Comparison of ENCODE assay signal across 9 cellular contexts in the genomic region with DNA sequence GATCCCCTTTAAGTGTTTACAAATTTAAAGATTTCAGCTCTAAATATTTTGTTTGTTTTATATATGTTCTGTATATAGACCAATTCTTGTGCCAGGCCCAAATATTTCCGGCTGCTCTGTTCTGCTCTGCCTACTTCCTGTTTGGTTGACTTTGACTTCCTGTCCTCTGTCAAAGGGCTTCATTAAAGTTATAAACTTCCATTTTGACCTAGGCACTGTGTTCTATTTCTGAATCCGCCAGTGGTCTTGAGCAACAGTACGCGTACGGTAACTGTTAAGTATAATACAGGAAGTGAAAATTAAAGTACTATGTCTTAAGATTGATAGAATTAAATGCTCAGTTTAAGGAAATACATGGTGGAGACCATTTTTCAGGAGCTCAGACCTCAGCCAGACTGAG. TPM values are rescaled to one million over a fixed set of nuclear protein-coding genes. Genes with fewer than 3 reads are reported as not detected.
A peak's percentile ranks its signal among the peaks of the same experiment; 100 is the strongest.
DNase-seq lines count a peak whose midpoint lies in the region; ATAC-seq and TF ChIP-seq lines count a peak whose summit lies in the region.
"Had no signal": no experiment of that assay in that cellular context is flagged by ENCODE, and none has a peak within 500 bp of the region (broad histone marks: within the 10 kb centered on the region; RNA-seq: fewer than 3 reads in every experiment).

No MANE protein-coding gene starts in this region.

- H3K27me3 ChIP-seq in A673 (replicated peaks; ENCODE audit: insufficient read depth, low read depth, low read length, poor library complexity), result no peaks in the 10 kb centered on the region
- H3K27me3 ChIP-seq in heart left ventricle, result no peaks in the 10 kb centered on the region

- peak; percentile 48 for ATAC-seq in GM19452 (IDR thresholded peaks at IDR 0.05; ENCODE audit: unreplicated experiment)
- peak in 3 of 4 donors; percentile 60 to 79 (median 77) for ATAC-seq in heart left ventricle
- no peak for ATAC-seq in GM21367 (IDR thresholded peaks at IDR 0.05; ENCODE audit: unreplicated experiment)
- ATAC-seq in HG03039 (IDR thresholded peaks at IDR 0.05; ENCODE audit: unreplicated experiment), result no peak

- CTCF ChIA-PET in A673 (lab: Charles Lee), result no interaction called here

- H3K9me3 ChIP-seq in A673 (ENCODE audit: low read depth, low read length, poor library complexity, severe bottlenecking), result no peaks in the 10 kb centered on the region
- H3K9me3 ChIP-seq in heart left ventricle, result peaks cover 0 to 10% (median 0%) of the 10 kb centered on the region in 12 donors

- H3K4me3 ChIP-seq in A673 (ENCODE audit: low read depth, low read length, poor library complexity, severe bottlenecking) (no peak overlapping the region), heart left ventricle (no peak overlapping the region)

- no TSS peak for BruUV-seq in A673 (replicated peaks; lab: Mats Ljungman, UMichigan)

- H3K4me1 ChIP-seq in A673 (ENCODE audit: insufficient read depth, low read length, poor library complexity, severe bottlenecking), result peaks cover 5% of the 10 kb centered on the region
- peaks cover 0 to 18% (median 0%) of the 10 kb centered on the region in 12 donors for H3K4me1 ChIP-seq in heart left ventricle

- DNase-seq in A673 (ENCODE audit: low spot score) (peak; percentile 73), UCSD-AML1 (lab: John Stamatoyannopoulos, UW; ENCODE audit: unreplicated experiment) (peak; percentile 33), heart left ventricle (peak in 1 of 5 donors; percentile 39), SW 1271 (lab: John Stamatoyannopoulos, UW) (no peak), SHP77 treated with DMSO at 0.1 percent for 48 hours (lab: John Stamatoyannopoulos, UW) (no peak)

- TF ChIP-seq CTCF in A673 (conservative IDR thresholded peaks at IDR 0.05; ENCODE audit: low read depth, low read length) (no peak), heart left ventricle (IDR thresholded peaks at IDR 0.05) (no peak)

- H3K27ac ChIP-seq in A673 (ENCODE audit: low read depth, low read length, poor library complexity, severe bottlenecking) (no peak overlapping the region), heart left ventricle (peak overlapping the region in 1 of 12 donors; percentile 75)
- H3K27ac ChIP-seq: VCaP had no signal

- TF ChIP-seq POLR2A in heart left ventricle (IDR thresholded peaks at IDR 0.05), result no peak

- intact Hi-C loops in A673 (cut with micrococcal nuclease; ENCODE audit: unreplicated experiment) (no loop called here), heart left ventricle (cut with DNase I) (no loop called here)

- POLR2A ChIA-PET in A673 (lab: Charles Lee; ENCODE audit: low non-redundant PET), result no interaction called here

- H3K36me3 ChIP-seq in A673 (ENCODE audit: insufficient read depth, low read length, poor library complexity, severe bottlenecking) (no peaks in the 10 kb centered on the region), heart left ventricle (no peaks in the 10 kb centered on the region)

- 40 to 63% (median 55%) methylated on average over 5 of the region's 5 CpGs for WGBS in heart left ventricle, 4 donors

RNA-seq across cellular contexts. Expression of gene REL, which starts 13.5 kb away (rescaled TPM):
- 11.5 and 13.3 TPM in 2 replicates for total RNA-seq in A673 (2021)
- total RNA-seq in heart left ventricle, result 10 to 100 TPM in 2 of 9 donors, 1 to 10 TPM in 7; 4.3 to 16.0 (median 6.1) TPM
- 1 to 10 TPM; 1.4 to 2.8 TPM for polyA plus RNA-seq in heart left ventricle

Comparison
In these comparisons a context has a peak if more than half of its experiments do, and no peak if none do; other contexts are left out.
1. DNase-seq: peak in A673 (single experiment) and UCSD-AML1 (single experiment); none in SW 1271 (0 of 2) and SHP77 treated with DMSO at 0.1 percent for 48 hours (single experiment).
2. ATAC-seq: peak in GM19452 (single experiment) and heart left ventricle (3 of 4); none in GM21367 (single experiment) and HG03039 (single experiment).